19 cellular contexts compared by ENCODE assay signal in the genomic region with DNA sequence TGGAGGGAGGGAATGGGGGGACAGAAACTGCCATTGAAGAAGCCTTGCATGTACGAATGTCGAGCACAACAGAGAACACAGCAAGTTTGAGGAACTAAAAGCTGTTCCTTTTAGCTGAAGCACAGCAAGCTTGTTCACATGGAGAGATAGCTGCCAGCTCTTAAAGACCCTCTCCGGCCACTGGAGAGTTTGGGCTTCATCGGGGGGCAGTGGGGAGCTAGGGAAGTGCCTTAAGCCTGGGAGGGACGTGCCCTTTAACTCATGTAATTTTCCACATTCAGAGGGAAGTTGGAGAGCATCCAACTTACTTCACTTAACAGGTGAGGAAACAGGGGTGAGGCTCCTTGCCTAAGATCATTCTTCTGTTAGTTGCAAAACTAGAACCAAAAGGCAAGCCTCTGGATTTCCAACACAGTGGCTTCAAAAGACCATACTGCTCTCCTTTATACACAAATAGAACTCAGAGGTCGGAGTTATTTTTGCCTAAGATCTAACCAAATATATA. TPM values are rescaled to one million over a fixed set of nuclear protein-coding genes. Genes with fewer than 3 reads are reported as not detected.
DNase-seq lines count a peak whose midpoint lies in the region; ATAC-seq, FAIRE-seq and TF ChIP-seq lines count a peak whose summit lies in the region.
"Had no signal": no experiment of that assay in that cellular context is flagged by ENCODE, and none has a peak within 500 bp of the region (broad histone marks: within the 10 kb centered on the region; RNA-seq: fewer than 3 reads in every experiment).

No MANE protein-coding gene starts in this region.

- POLR2A ChIA-PET in HepG2 (lab: Yijun Ruan, JAX), result no interaction called here

- no peak for TF ChIP-seq CTCF in HepG2 (CRISPR knock-in tag; IDR thresholded peaks at IDR 0.05)
- TF ChIP-seq CTCF in right lobe of liver (IDR thresholded peaks at IDR 0.05), result no peak
- no peak for TF ChIP-seq CTCF in OCI-LY1 (IDR thresholded peaks at IDR 0.05; ENCODE audit: low read length)
- TF ChIP-seq CTCF in esophagus muscularis mucosa (IDR thresholded peaks at IDR 0.05), result no peak
- no peak for TF ChIP-seq CTCF in uterus (IDR thresholded peaks at IDR 0.05)

- in situ Hi-C loops in HepG2 (cut with HindIII; ENCODE audit: extremely low pct_ligation_motif_present, low pct_unique_long_range_greater_than_20kb), result no loop called here

- H3K9me3 ChIP-seq in HepG2 (ENCODE audit: low read length), result no peaks in the 10 kb centered on the region
- no peaks in the 10 kb centered on the region for H3K9me3 ChIP-seq in right lobe of liver
- H3K9me3 ChIP-seq in OCI-LY1 (ENCODE audit: low read length), result no peaks in the 10 kb centered on the region
- no peaks in the 10 kb centered on the region for H3K9me3 ChIP-seq in esophagus muscularis mucosa
- no peaks in the 10 kb centered on the region for H3K9me3 ChIP-seq in uterus
- H3K9me3 ChIP-seq: BE2C, ovary had no signal

- H2AFZ ChIP-seq in HepG2 (ENCODE audit: low read length) (peak overlapping the region; percentile 38), OCI-LY1 (ENCODE audit: low read length) (0 out of 2 replicates have a peak overlapping the region, but pooled peaks have one; percentile 16)

- H3K79me2 ChIP-seq in HepG2 (ENCODE audit: insufficient read depth, low read length), result no peaks in the 10 kb centered on the region
- peaks cover 23% of the 10 kb centered on the region for H3K79me2 ChIP-seq in OCI-LY1 (ENCODE audit: insufficient read depth, low read length)

- H3F3A ChIP-seq in OCI-LY1 (ENCODE audit: insufficient read depth, low read length), result no peaks in the 10 kb centered on the region

- BruUV-seq in HepG2 (replicated peaks; lab: Mats Ljungman, UMichigan), result no TSS peak

- H3K9me2 ChIP-seq in OCI-LY1 (ENCODE audit: low read depth, low read length), result no peaks in the 10 kb centered on the region

- no peak for TF ChIP-seq RAD21 in HepG2 (CRISPR knock-in tag; IDR thresholded peaks at IDR 0.05)

- H3K36me3 ChIP-seq in HepG2 (replicated peaks in 1 of 2; ENCODE audit: control insufficient read depth in 1 of 2, insufficient read depth in 2 of 2, low read length in 2 of 2) (no peaks in the 10 kb centered on the region), right lobe of liver (no peaks in the 10 kb centered on the region), OCI-LY1 (ENCODE audit: insufficient read depth, low read length) (peaks cover 4% of the 10 kb centered on the region; the same call in 1 of the 2 replicates), esophagus muscularis mucosa (no peaks in the 10 kb centered on the region), urinary bladder (ENCODE audit: insufficient read depth) (no peaks in the 10 kb centered on the region), uterus (no peaks in the 10 kb centered on the region)
- H3K36me3 ChIP-seq: BE2C, ovary had no signal

- H4K20me1 ChIP-seq in HepG2 (ENCODE audit: insufficient read depth, low read length), result no peaks in the 10 kb centered on the region
- no peaks in the 10 kb centered on the region for H4K20me1 ChIP-seq in OCI-LY1 (ENCODE audit: insufficient read depth, low read length)

- FAIRE-seq in HepG2 (lab: Jason Lieb, UNC), result no peak
- FAIRE-seq: frontal cortex, K562 had no signal

- intact Hi-C loops in HepG2 (cut with micrococcal nuclease; ENCODE audit: unreplicated experiment) (no loop called here), right lobe of liver (cut with DNase I) (no loop called here), esophagus muscularis mucosa (cut with DNase I) (loop anchor here (10.0 kb wide), 1 partner anchor 119 kb away; a partner anchor contains a TSS), uterus (cut with DNase I; ENCODE audit: low total_unique reads) (no loop called here)

- no peak for ATAC-seq in HepG2
- no peak for ATAC-seq in right lobe of liver
- ATAC-seq in GM21381 (IDR thresholded peaks at IDR 0.05; ENCODE audit: unreplicated experiment), result no peak
- ATAC-seq: activated CD8-positive, alpha-beta T cell treated with anti-CD3 and anti-CD28 coated beads, Interleukin-2, amount 10 ng/mL, durations not matched to agents 7 days and 5 days; K562 had no signal

- TF ChIP-seq POLR2A in HepG2 (IDR thresholded peaks at IDR 0.05; ENCODE audit: insufficient read depth in 1 of 2, low read depth in 2 of 2, low read length in 2 of 2) (no peak), right lobe of liver (IDR thresholded peaks at IDR 0.05) (no peak), esophagus muscularis mucosa (IDR thresholded peaks at IDR 0.05; ENCODE audit: low read depth) (no peak), uterus (IDR thresholded peaks at IDR 0.05) (no peak)

- CTCF ChIA-PET in HepG2 (lab: Yijun Ruan, JAX; ENCODE audit: low intra/inter-chr PET ratio, low total read pairs), result no interaction called here

- H3K27ac ChIP-seq in HepG2 (ENCODE audit: extremely low read length, insufficient read depth, low read length), result no peak overlapping the region
- H3K27ac ChIP-seq in right lobe of liver, result no peak overlapping the region
- peak overlapping the region; percentile 42 for H3K27ac ChIP-seq in OCI-LY1 (ENCODE audit: low read depth, low read length, poor library complexity, severe bottlenecking)
- H3K27ac ChIP-seq in esophagus muscularis mucosa (replicated peaks in 1 of 4), result no peak overlapping the region
- peak overlapping the region; percentile 16 for H3K27ac ChIP-seq in urinary bladder (ENCODE audit: low read depth)
- no peak overlapping the region for H3K27ac ChIP-seq in uterus
- H3K27ac ChIP-seq: ovary had no signal

- 28% methylated on average over 5 of the region's 6 CpGs for WGBS in HepG2 (ENCODE audit: low lambda C conversion rate)
- 53% methylated on average over 6 of the region's 6 CpGs for WGBS in right lobe of liver (ENCODE audit: insufficient coverage, low coverage, low lambda C conversion rate, missing lambda C conversion rate)
- WGBS in esophagus muscularis mucosa, result 73% methylated on average over 6 of the region's 6 CpGs
- WGBS in urinary bladder, result 65% methylated on average over 6 of the region's 6 CpGs

- H3K9ac ChIP-seq in HepG2 (ENCODE audit: insufficient read depth, low read depth, low read length), result no peak overlapping the region
- peak overlapping the region; percentile 26; the same call in 1 of the 2 replicates for H3K9ac ChIP-seq in OCI-LY1 (ENCODE audit: low read length)

- H3K27me3 ChIP-seq in HepG2 (ENCODE audit: control insufficient read depth in 1 of 2, insufficient read depth in 2 of 2, low read length in 2 of 2) (peaks cover 0 to 1% of the 10 kb centered on the region in 2 experiments; a peak in 2 of 5 replicates), right lobe of liver (no peaks in the 10 kb centered on the region), OCI-LY1 (ENCODE audit: insufficient read depth, low read length) (no peaks in the 10 kb centered on the region), esophagus muscularis mucosa (peaks cover 0 to 6% (median 0%) of the 10 kb centered on the region in 4 donors), uterus (no peaks in the 10 kb centered on the region)
- H3K27me3 ChIP-seq: ovary had no signal

- DNase-seq in HepG2 (ENCODE audit: low spot score) (no peak), right lobe of liver (no peak), esophagus muscularis mucosa (ENCODE audit: extremely low spot score) (peak; percentile 72), uterus (no peak), NCI-H1092 treated with DMSO at 0.1 percent for 48 hours (lab: John Stamatoyannopoulos, UW) (no peak)
- DNase-seq: activated CD8-positive, alpha-beta T cell treated with anti-CD3 and anti-CD28 coated beads, Interleukin-2, amount 10 ng/mL, durations not matched to agents 7 days and 5 days; BE2C; central memory CD4-positive, alpha-beta T cell; DMS79; H9; mesenchymal stem cell; NCI-H187; NCI-H82; ovary had no signal

- no peak overlapping the region for H3K4me3 ChIP-seq in HepG2 (replicated peaks in 1 of 3; ENCODE audit: insufficient read depth in 1 of 3, low read depth in 2 of 3, low read length in 3 of 3)
- no peak overlapping the region for H3K4me3 ChIP-seq in right lobe of liver
- no peak overlapping the region for H3K4me3 ChIP-seq in OCI-LY1 (ENCODE audit: low read depth, low read length, poor library complexity, severe bottlenecking)
- H3K4me3 ChIP-seq in esophagus muscularis mucosa, result no peak overlapping the region
- no peak overlapping the region for H3K4me3 ChIP-seq in urinary bladder (ENCODE audit: low read depth, low read length)
- no peak overlapping the region for H3K4me3 ChIP-seq in uterus
- H3K4me3 ChIP-seq: K562, ovary had no signal

- peaks cover 45% of the 10 kb centered on the region for H3K4me1 ChIP-seq in HepG2 (ENCODE audit: insufficient read depth, low read length)
- peaks cover 0 to 5% (median 0%) of the 10 kb centered on the region in 4 donors for H3K4me1 ChIP-seq in right lobe of liver
- peaks cover 45% of the 10 kb centered on the region for H3K4me1 ChIP-seq in OCI-LY1 (ENCODE audit: insufficient read depth, low read length, severe bottlenecking)
- peaks cover 13 to 21% (median 16%) of the 10 kb centered on the region in 4 donors for H3K4me1 ChIP-seq in esophagus muscularis mucosa
- H3K4me1 ChIP-seq in urinary bladder (ENCODE audit: insufficient read depth), result no peaks in the 10 kb centered on the region
- peaks cover 0 to 3% of the 10 kb centered on the region in 2 donors for H3K4me1 ChIP-seq in uterus
- H3K4me1 ChIP-seq: BE2C had no signal

- H3K4me2 ChIP-seq in HepG2 (ENCODE audit: low read depth, low read length), result peak overlapping the region; percentile 15; the same call in 1 of the 2 replicates
- H3K4me2 ChIP-seq in OCI-LY1 (ENCODE audit: low read length), result peak overlapping the region; percentile 51

- no peak for TF ChIP-seq EP300 in HepG2 (IDR thresholded peaks at IDR 0.05; ENCODE audit: low read depth in 2 of 2, low read length in 2 of 2)
- TF ChIP-seq EP300 in HepG2 (CRISPR knock-in tag; IDR thresholded peaks at IDR 0.05; ENCODE audit: borderline replicate concordance), result no peak
- no peak for TF ChIP-seq EP300 in esophagus muscularis mucosa (IDR thresholded peaks at IDR 0.05)

RNA-seq across cellular contexts. Expression of a gene that starts 2.3 kb away (rescaled TPM):
- total RNA-seq in HepG2 (2016; rRNA removed; fragmentation: Illumina TruSeq; extraction: Trizol) (30.3 and 40.2 TPM in 2 replicates), right lobe of liver (10 to 100 TPM; 20.6 to 89.1 (median 49.6) TPM), esophagus muscularis mucosa (10 to 100 TPM; 12.6 to 24.9 (median 14.6) TPM), urinary bladder (43.7 TPM), uterus (10 to 100 TPM; 11.3 to 51.5 (median 13.6) TPM)
- total RNA-seq in HepG2 (2016; cell fraction: cytosol; rRNA removed; fragmentation: Illumina TruSeq; extraction: Trizol; ENCODE audit: low read depth), result 13.4 and 13.7 TPM in 2 replicates
- total RNA-seq in HepG2 (2016; cell fraction: insoluble cytoplasmic fraction; rRNA removed; fragmentation: Illumina TruSeq; extraction: Trizol), result 28.6 and 32.7 TPM in 2 replicates
- 33.5 TPM in 2 replicates for total RNA-seq in HepG2 (2016; cell fraction: membrane; rRNA removed; fragmentation: Illumina TruSeq; extraction: Trizol)
- total RNA-seq in HepG2 (2016; cell fraction: nucleus; rRNA removed; fragmentation: Illumina TruSeq; extraction: Trizol), result 25.4 and 29.9 TPM in 2 replicates
- polyA plus RNA-seq in HepG2 (2011; rRNA removed) (22.5 and 22.6 TPM in 2 replicates), urinary bladder (64.7 TPM)
- 20.3 and 24.1 TPM in 2 replicates for polyA plus RNA-seq in HepG2 (2011; cell fraction: cytosol; rRNA removed)
- 61.6 and 72.0 TPM in 2 replicates for polyA plus RNA-seq in HepG2 (2011; cell fraction: nucleus; rRNA removed)
- 43.3 and 45.5 TPM in 2 replicates for polyA plus RNA-seq in HepG2 (2012)
- polyA plus RNA-seq in HepG2 (2016; cell fraction: cytosol; fragmentation: Illumina TruSeq; extraction: Trizol; ENCODE audit: low read depth), result 14.6 and 15.8 TPM in 2 replicates
- 39.1 and 48.8 TPM in 2 replicates for polyA plus RNA-seq in HepG2 (2016; cell fraction: insoluble cytoplasmic fraction; fragmentation: Illumina TruSeq; extraction: Trizol; ENCODE audit: low read depth)
- polyA plus RNA-seq in HepG2 (2016; cell fraction: membrane; fragmentation: Illumina TruSeq; extraction: Trizol; ENCODE audit: low read depth), result 33.6 and 33.7 TPM in 2 replicates
- 31.7 and 39.3 TPM in 2 replicates for polyA plus RNA-seq in HepG2 (2016; cell fraction: nucleus; fragmentation: Illumina TruSeq; extraction: Trizol; ENCODE audit: insufficient read depth, low read depth)
- polyA minus RNA-seq in HepG2 (2011; rRNA and poly(A)+ RNA removed; ENCODE audit: low replicate concordance), result 17.9 and 70.5 TPM in 2 replicates
- polyA minus RNA-seq in HepG2 (2011; cell fraction: cytosol; rRNA and poly(A)+ RNA removed), result 16.3 and 22.5 TPM in 2 replicates
- polyA minus RNA-seq in HepG2 (2011; cell fraction: nucleus; rRNA and poly(A)+ RNA removed), result 55.0 and 64.3 TPM in 2 replicates

Comparison
In these comparisons a context has a peak if more than half of its experiments do, and no peak if none do; other contexts are left out.
1. H3K27ac ChIP-seq: peak in OCI-LY1 (single experiment) and urinary bladder (single experiment); none in HepG2 (single experiment), right lobe of liver (0 of 3), esophagus muscularis mucosa (0 of 4) and uterus (0 of 2).